20 cellular contexts compared by ENCODE assay signal in the genomic region with DNA sequence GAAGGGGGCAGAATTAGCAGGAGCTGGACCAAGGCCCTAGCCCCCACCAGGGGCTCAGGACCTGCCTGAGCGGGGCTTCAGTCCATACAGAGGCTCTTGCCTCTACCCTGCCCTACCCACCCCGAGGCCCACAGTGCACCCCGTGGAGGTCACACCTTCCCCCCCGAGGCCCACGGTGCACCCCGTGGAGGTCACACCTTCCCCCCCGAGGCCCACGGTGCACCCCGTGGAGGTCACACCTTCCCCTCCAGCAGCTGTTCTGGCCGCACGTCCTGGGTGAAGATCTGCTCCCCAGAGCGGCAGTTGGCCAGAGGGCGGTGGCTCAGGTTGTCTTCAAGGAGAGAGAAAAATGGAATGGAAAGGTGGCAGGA. TPM values are rescaled to one million over a fixed set of nuclear protein-coding genes. Genes with fewer than 3 reads are reported as not detected.
DNase-seq lines count a peak whose midpoint lies in the region; ATAC-seq, FAIRE-seq and TF ChIP-seq lines count a peak whose summit lies in the region.
"Had no signal": no experiment of that assay in that cellular context is flagged by ENCODE, and none has a peak within 500 bp of the region (broad histone marks: within the 10 kb centered on the region; RNA-seq: fewer than 3 reads in every experiment).

No MANE protein-coding gene starts in this region.

- intact Hi-C loops in left ventricle myocardium inferior (cut with micrococcal nuclease): no loop called here
- intact Hi-C loops in mucosa of descending colon (cut with DNase I, micrococcal nuclease): no loop called here
- intact Hi-C loops in A673 (cut with micrococcal nuclease; ENCODE audit: unreplicated experiment): no loop called here

- BruUV-seq in A673 (replicated peaks; lab: Mats Ljungman, UMichigan): no TSS peak

- H3K27ac ChIP-seq in left ventricle myocardium inferior (replicated peaks): peak overlapping the region; percentile 42
- H3K27ac ChIP-seq in right atrium auricular region: no peak overlapping the region
- no peak overlapping the region for H3K27ac ChIP-seq in A673 (ENCODE audit: low read depth, low read length, poor library complexity, severe bottlenecking)
- H3K27ac ChIP-seq: KMS-11, neural progenitor cell, thoracic aorta, VCaP had no signal

- H3K4me1 ChIP-seq in left ventricle myocardium inferior (peaks cover 68% of the 10 kb centered on the region), right atrium auricular region (peaks cover 0 to 44% of the 10 kb centered on the region in 2 donors), mucosa of descending colon (ENCODE audit: low read depth) (no peaks in the 10 kb centered on the region), A673 (ENCODE audit: insufficient read depth, low read length, poor library complexity, severe bottlenecking) (no peaks in the 10 kb centered on the region)
- H3K4me1 ChIP-seq: neural progenitor cell had no signal

- H3K27me3 ChIP-seq in left ventricle myocardium inferior (ENCODE audit: low read depth) (no peaks in the 10 kb centered on the region), right atrium auricular region (no peaks in the 10 kb centered on the region), A673 (replicated peaks; ENCODE audit: insufficient read depth, low read depth, low read length, poor library complexity) (no peaks in the 10 kb centered on the region)
- H3K27me3 ChIP-seq: heart left ventricle, neural progenitor cell, Peyer's patch had no signal

- DNase-seq in left ventricle myocardium inferior (no peak), right atrium auricular region (ENCODE audit: low spot score) (no peak), mucosa of descending colon (peak in 1 of 3 donors; percentile 41), urothelium cell line (ENCODE audit: low spot score) (no peak), A673 (ENCODE audit: low spot score) (no peak), anterior cingulate cortex (lab: John Stamatoyannopoulos, UW) (no peak)
- DNase-seq: effector CD8-positive, alpha-beta T cell; NCI-H1417 treated with DMSO at 0.1 percent for 48 hours; NCI-H2081; NCI-H226; SIG-M5; stimulated activated CD4-positive, alpha-beta T cell treated with anti-CD3 and anti-CD28 coated beads, Interleukin-12 subunit alpha, Interleukin-12 subunit beta, amount 100 ng/mL, for 4 hours had no signal

- peaks cover 78% of the 10 kb centered on the region for H3K36me3 ChIP-seq in left ventricle myocardium inferior
- peaks cover 79% of the 10 kb centered on the region for H3K36me3 ChIP-seq in right atrium auricular region
- H3K36me3 ChIP-seq in mucosa of descending colon (ENCODE audit: low read depth): no peaks in the 10 kb centered on the region
- peaks cover 20% of the 10 kb centered on the region for H3K36me3 ChIP-seq in A673 (ENCODE audit: insufficient read depth, low read length, poor library complexity, severe bottlenecking)
- H3K36me3 ChIP-seq: neural progenitor cell had no signal

- no peak for TF ChIP-seq CTCF in left ventricle myocardium inferior (IDR thresholded peaks at IDR 0.05; ENCODE audit: borderline replicate concordance)
- no peak for TF ChIP-seq CTCF in right atrium auricular region (IDR thresholded peaks at IDR 0.05)
- TF ChIP-seq CTCF in mucosa of descending colon (IDR thresholded peaks at IDR 0.05): no peak
- no peak for TF ChIP-seq CTCF in A673 (conservative IDR thresholded peaks at IDR 0.05; ENCODE audit: low read depth, low read length)

- CTCF ChIA-PET in A673 (lab: Charles Lee): interaction anchor here (1.0 kb wide), 1 partner anchor 245 kb away, joined by 3 read pairs; no protein-coding TSS in a partner anchor

- FAIRE-seq in urothelium cell line (lab: Jason Lieb, UNC): peak; percentile 90
- FAIRE-seq: colon had no signal

- H3K9me3 ChIP-seq in left ventricle myocardium inferior (replicated peaks): no peaks in the 10 kb centered on the region
- no peaks in the 10 kb centered on the region for H3K9me3 ChIP-seq in right atrium auricular region
- no peaks in the 10 kb centered on the region for H3K9me3 ChIP-seq in mucosa of descending colon
- H3K9me3 ChIP-seq in A673 (ENCODE audit: low read depth, low read length, poor library complexity, severe bottlenecking): no peaks in the 10 kb centered on the region
- H3K9me3 ChIP-seq: heart left ventricle, Peyer's patch, thoracic aorta had no signal

- peak; percentile 7 for ATAC-seq in mucosa of descending colon

- no peak overlapping the region for H3K4me3 ChIP-seq in left ventricle myocardium inferior
- no peak overlapping the region for H3K4me3 ChIP-seq in right atrium auricular region
- H3K4me3 ChIP-seq in mucosa of descending colon: no peak overlapping the region
- no peak overlapping the region for H3K4me3 ChIP-seq in A673 (ENCODE audit: low read depth, low read length, poor library complexity, severe bottlenecking)
- H3K4me3 ChIP-seq: heart left ventricle, lung, neural progenitor cell, Peyer's patch, thoracic aorta had no signal

- POLR2A ChIA-PET in A673 (lab: Charles Lee; ENCODE audit: low non-redundant PET): no interaction called here

RNA-seq across cellular contexts. Expression of a gene that starts 11.4 kb away (rescaled TPM):
- total RNA-seq in left ventricle myocardium inferior (34.3 TPM), right atrium auricular region (10 to 100 TPM; 18.3 to 28.7 TPM), mucosa of descending colon (10 to 100 TPM; 27.8 to 44.5 (median 33.8) TPM), A673 (2021) (32.6 and 32.7 TPM in 2 replicates)

RNA-seq across cellular contexts. Expression of a gene that starts 12.4 kb away (rescaled TPM):
- total RNA-seq in left ventricle myocardium inferior (6.8 TPM), right atrium auricular region (10 to 100 TPM in 1 of 2 donors, 1 to 10 TPM in 1; 9.6 to 13.8 TPM), mucosa of descending colon (10 to 100 TPM; 26.3 to 38.0 (median 28.7) TPM), A673 (2021) (36.5 and 36.6 TPM in 2 replicates)

RNA-seq across cellular contexts. Expression of a gene that starts 21.5 kb away (rescaled TPM):
- total RNA-seq in left ventricle myocardium inferior (2.0 TPM), right atrium auricular region (1 to 10 TPM; 4.1 to 8.5 TPM), mucosa of descending colon (100 to 1,000 TPM; 269 to 590 (median 405) TPM), A673 (2021) (10.8 and 14.4 TPM in 2 replicates)

RNA-seq across cellular contexts. Expression of a gene that starts 47.5 kb away (rescaled TPM):
- total RNA-seq in left ventricle myocardium inferior (38.8 TPM), right atrium auricular region (10 to 100 TPM; 56.3 to 61.6 TPM), mucosa of descending colon (100 to 1,000 TPM in 2 of 3 donors, 10 to 100 TPM in 1; 73.5 to 114 (median 108) TPM), A673 (2021) (67.0 and 84.7 TPM in 2 replicates)

Comparison
In these comparisons a context has a peak if more than half of its experiments do, and no peak if none do; other contexts are left out.
1. RNA of a gene that starts 21.5 kb away (total RNA-seq): 269 to 590 TPM in mucosa of descending colon; 10.8 to 14.4 TPM in A673, 4.1 to 8.5 TPM in right atrium auricular region and 2.0 TPM in left ventricle myocardium inferior (single experiment); every median in the first group is over 10 times any median in the second.